ENCODE assay signal across 18 cellular contexts in the genomic region with DNA sequence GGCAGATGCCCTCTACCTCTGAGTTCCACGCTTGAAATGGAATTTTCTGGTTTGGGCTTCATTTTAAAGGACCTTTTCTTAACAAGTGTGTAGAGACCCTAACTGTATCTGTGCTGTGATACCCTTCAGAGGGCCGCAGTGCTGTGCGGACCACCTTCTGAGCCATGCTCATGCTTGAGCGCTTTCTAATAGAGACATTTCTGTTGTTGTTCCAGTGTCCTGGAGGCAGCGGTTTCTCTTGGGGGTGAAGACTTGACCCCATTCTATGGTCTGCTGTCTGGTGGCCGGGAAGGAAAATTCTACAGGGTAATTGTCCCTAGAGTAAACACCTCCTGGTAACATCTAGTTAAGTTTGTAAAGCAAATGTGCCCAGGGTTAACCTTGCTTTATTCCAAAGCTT.
"Had no signal": no experiment of that assay in that cellular context is flagged by ENCODE, and none has a peak within 500 bp of the region (broad histone marks: within the 10 kb centered on the region; RNA-seq: fewer than 3 reads in every experiment).

No MANE protein-coding gene starts in this region.

- H3K4me1 ChIP-seq: esophagus squamous epithelium, upper lobe of left lung, uterus had no signal

- H3K36me3 ChIP-seq: esophagus squamous epithelium, gastroesophageal sphincter, neutrophil, right atrium auricular region, tibial artery, upper lobe of left lung, uterus had no signal

- H3K27ac ChIP-seq: esophagus squamous epithelium, gastroesophageal sphincter, neutrophil, tibial artery, upper lobe of left lung, uterus had no signal

- DNase-seq: esophagus squamous epithelium; foreskin fibroblast; glutamatergic neuron; immature natural killer cell; left ventricle myocardium superior; mesenchymal stem cell; naive B cell; nephron progenitor cell; posterior cingulate gyrus; stimulated activated CD4-positive, alpha-beta T cell treated with anti-CD3 and anti-CD28 coated beads, Interleukin-4, amount 100 ng/mL, for 1 hour; stimulated activated CD8-positive, alpha-beta memory T cell treated with anti-CD3 and anti-CD28 coated beads, Interleukin-4, amount 100 ng/mL, for 48 hours; tibial artery; upper lobe of left lung; uterus had no signal

- H3K27me3 ChIP-seq: gastroesophageal sphincter, neutrophil, right atrium auricular region, tibial artery, upper lobe of left lung, uterus had no signal

- H3K4me3 ChIP-seq: esophagus squamous epithelium, gastroesophageal sphincter, lung, right atrium auricular region, tibial artery, upper lobe of left lung, uterus had no signal

- H3K9me3 ChIP-seq: esophagus squamous epithelium, gastroesophageal sphincter, neutrophil, right atrium auricular region, tibial artery, uterus had no signal
